ENCODE assay signal across 8 cellular contexts in genomic region chr3:194204036-194204792, GRCh38.
DNase-seq lines count a peak whose midpoint lies in the region; ATAC-seq and TF ChIP-seq lines count a peak whose summit lies in the region.

No MANE protein-coding gene starts in this region.

- peaks cover 25% of the 10 kb centered on the region for H3K27me3 ChIP-seq in HUES48 (ENCODE audit: control insufficient read depth, insufficient read depth, low read length)
- peaks cover 10% of the 10 kb centered on the region for H3K27me3 ChIP-seq in lower lobe of right lung (ENCODE audit: low read depth)

- intact Hi-C loops in lower lobe of right lung (cut with DNase I), result no loop called here

- no peak overlapping the region for H3K27ac Mint-ChIP-seq in activated naive CD8-positive, alpha-beta T cell treated with anti-CD3 and anti-CD28 coated beads, Interleukin-2, amount 50 U/mL, for 24 hours

- H3K4me3 Mint-ChIP-seq in activated naive CD8-positive, alpha-beta T cell treated with anti-CD3 and anti-CD28 coated beads, Interleukin-2, amount 50 U/mL, for 24 hours, result peak overlapping the region; percentile 67

- peak overlapping the region; percentile 54 for H3K4me3 ChIP-seq in HUES48 (ENCODE audit: low read depth, low read length)
- peak overlapping the region; percentile 43 for H3K4me3 ChIP-seq in lower lobe of right lung

- H3K36me3 ChIP-seq in HUES48 (ENCODE audit: control insufficient read depth, insufficient read depth, low read length) (no peaks in the 10 kb centered on the region), lower lobe of right lung (no peaks in the 10 kb centered on the region)

- H3K9me3 ChIP-seq in HUES48 (ENCODE audit: control insufficient read depth, insufficient read depth, low read length) (no peaks in the 10 kb centered on the region), lower lobe of right lung (no peaks in the 10 kb centered on the region)

- H3K9ac ChIP-seq in HUES48 (ENCODE audit: low read depth, low read length), result peak overlapping the region; percentile 42; the same call in 1 of the 2 replicates

- H3K4me1 ChIP-seq in HUES48 (ENCODE audit: control insufficient read depth, insufficient read depth, low read length) (peaks cover 24% of the 10 kb centered on the region), lower lobe of right lung (peaks cover 19% of the 10 kb centered on the region)

- DNase-seq in activated naive CD8-positive, alpha-beta T cell treated with anti-CD3 and anti-CD28 coated beads, Interleukin-2, amount 50 U/mL, for 24 hours, result peak; percentile 16
- peak; percentile 51 for DNase-seq in lower lobe of right lung
- DNase-seq in globus pallidus (ENCODE audit: low spot score), result no peak
- DNase-seq in NCI-H446 treated with DMSO at 0.1 percent for 48 hours (lab: John Stamatoyannopoulos, UW), result no peak
- DNase-seq in G401 (ENCODE audit: low spot score), result no peak

- peak overlapping the region; percentile 30 for H3K27ac ChIP-seq in HUES48 (ENCODE audit: low read depth, low read length)
- H3K27ac ChIP-seq in lower lobe of right lung, result no peak overlapping the region

- peaks cover 13% of the 10 kb centered on the region for H3K4me1 Mint-ChIP-seq in activated naive CD8-positive, alpha-beta T cell treated with anti-CD3 and anti-CD28 coated beads, Interleukin-2, amount 50 U/mL, for 24 hours

- TF ChIP-seq CTCF in lower lobe of right lung (IDR thresholded peaks at IDR 0.05), result no peak

- in situ Hi-C loops in G401 (cut with HindIII; ENCODE audit: low sequenced_read_pairs), result no loop called here

- H3K27me3 Mint-ChIP-seq in activated naive CD8-positive, alpha-beta T cell treated with anti-CD3 and anti-CD28 coated beads, Interleukin-2, amount 50 U/mL, for 24 hours, result peaks cover 45% of the 10 kb centered on the region

- H3K9me3 Mint-ChIP-seq in activated naive CD8-positive, alpha-beta T cell treated with anti-CD3 and anti-CD28 coated beads, Interleukin-2, amount 50 U/mL, for 24 hours, result no peaks in the 10 kb centered on the region

- ATAC-seq in GM18498 (IDR thresholded peaks at IDR 0.05; ENCODE audit: unreplicated experiment), result peak; percentile 56
- ATAC-seq in activated naive CD8-positive, alpha-beta T cell treated with anti-CD3 and anti-CD28 coated beads, Interleukin-2, amount 50 U/mL, for 24 hours, result peak; percentile 44
- ATAC-seq in lower lobe of right lung, result peak; percentile 48 to 64
- no peak for ATAC-seq in GM21723 (IDR thresholded peaks at IDR 0.05; ENCODE audit: unreplicated experiment)

- no peaks in the 10 kb centered on the region for H3K36me3 Mint-ChIP-seq in activated naive CD8-positive, alpha-beta T cell treated with anti-CD3 and anti-CD28 coated beads, Interleukin-2, amount 50 U/mL, for 24 hours (ENCODE audit: low read depth)

Comparison
In these comparisons a context has a peak if more than half of its experiments do, and no peak if none do; other contexts are left out.
1. DNase-seq: peak in activated naive CD8-positive, alpha-beta T cell treated with anti-CD3 and anti-CD28 coated beads, Interleukin-2, amount 50 U/mL, for 24 hours (single experiment) and lower lobe of right lung (single experiment); none in globus pallidus (single experiment), NCI-H446 treated with DMSO at 0.1 percent for 48 hours (single experiment) and G401 (single experiment).